Comparison of ENCODE assay signal across 9 cellular contexts in the genomic region with DNA sequence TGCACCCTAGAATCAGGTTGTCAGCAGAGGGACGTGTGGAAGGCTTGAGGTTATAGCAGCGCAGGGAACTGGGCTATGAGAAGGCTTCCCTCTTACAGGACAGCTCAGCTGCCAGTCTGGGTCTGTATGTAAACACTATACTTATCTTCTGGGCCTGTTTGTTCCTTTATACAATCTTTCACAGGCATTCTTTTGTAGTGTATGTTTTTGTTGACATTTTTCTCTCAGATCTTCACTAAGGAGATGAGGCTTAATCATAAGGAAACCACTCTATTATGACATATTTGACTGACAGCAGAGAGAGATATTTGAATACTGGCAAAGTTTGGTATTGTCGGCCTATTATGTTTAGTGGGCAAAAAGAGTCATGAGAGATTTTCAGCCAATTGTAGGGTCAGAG. TPM values are rescaled to one million over a fixed set of nuclear protein-coding genes. Genes with fewer than 3 reads are reported as not detected.
DNase-seq lines count a peak whose midpoint lies in the region; ATAC-seq, FAIRE-seq and TF ChIP-seq lines count a peak whose summit lies in the region.
"Had no signal": no experiment of that assay in that cellular context is flagged by ENCODE, and none has a peak within 500 bp of the region (broad histone marks: within the 10 kb centered on the region; RNA-seq: fewer than 3 reads in every experiment).

No MANE protein-coding gene starts in this region.

- H3F3A ChIP-seq in SU-DHL-6 (ENCODE audit: insufficient read depth) = no peaks in the 10 kb centered on the region

- ATAC-seq in sciatic nerve = no peak

- H3K4me2 ChIP-seq in SU-DHL-6 (ENCODE audit: low read depth, low read length, poor library complexity, severe bottlenecking) = peak overlapping the region; percentile 81

- peaks cover 13% of the 10 kb centered on the region; the same call in 1 of the 2 replicates for H4K20me1 ChIP-seq in SU-DHL-6 (ENCODE audit: low read depth, low read length)

- peak overlapping the region; percentile 74 for H3K9ac ChIP-seq in SU-DHL-6 (ENCODE audit: low read length)

- DNase-seq in GM12892 (ENCODE audit: insufficient read length) (no peak), fibroblast of pulmonary artery (ENCODE audit: low read depth) (peak; percentile 33), skeletal muscle cell (ENCODE audit: low read depth) (no peak), sciatic nerve (ENCODE audit: low spot score) (no peak), EL (no peak), NCI-H2171 treated with DMSO at 0.1 percent for 48 hours (lab: John Stamatoyannopoulos, UW) (no peak)
- DNase-seq in stimulated activated CD8-positive, alpha-beta memory T cell treated with anti-CD3 and anti-CD28 coated beads, Interleukin-4, amount 100 ng/mL, for 48 hours = no peak
- DNase-seq: left colon had no signal

- no peak for TF ChIP-seq POLR2A in GM12892 (IDR thresholded peaks at IDR 0.05; ENCODE audit: low read depth, low read length)

- no peak overlapping the region for H2AFZ ChIP-seq in SU-DHL-6 (ENCODE audit: low read depth, low read length, severe bottlenecking)

- no peak overlapping the region for H3K27ac ChIP-seq in SU-DHL-6 (ENCODE audit: low read depth, low read length)

- TF ChIP-seq CTCF in SU-DHL-6 (IDR thresholded peaks at IDR 0.05; ENCODE audit: insufficient read depth, low read length, poor library complexity, severe bottlenecking) = no peak
- no peak for TF ChIP-seq CTCF in fibroblast of pulmonary artery (IDR thresholded peaks at IDR 0.05; ENCODE audit: low read length, missing control alignments)

- FAIRE-seq in GM12892 (lab: Jason Lieb, UNC) = peak; percentile 30

- no peaks in the 10 kb centered on the region for H3K9me2 ChIP-seq in SU-DHL-6 (replicated peaks; ENCODE audit: insufficient read depth, low read length)

- H3K36me3 ChIP-seq in SU-DHL-6 (ENCODE audit: low read length) = no peaks in the 10 kb centered on the region

- H3K9me3 ChIP-seq in SU-DHL-6 (ENCODE audit: insufficient read depth, low read length) = no peaks in the 10 kb centered on the region

- peaks cover 58% of the 10 kb centered on the region for H3K79me2 ChIP-seq in SU-DHL-6 (ENCODE audit: insufficient read depth, low read length)

- no peaks in the 10 kb centered on the region for H3K27me3 ChIP-seq in SU-DHL-6 (ENCODE audit: low read length)

- peak overlapping the region; percentile 79 for H3K4me3 ChIP-seq in SU-DHL-6 (ENCODE audit: insufficient read depth, low read length, poor library complexity, severe bottlenecking)
- H3K4me3 ChIP-seq in fibroblast of pulmonary artery (replicated peaks; ENCODE audit: low read depth, low read length) = peak overlapping the region; percentile 99
- peak overlapping the region; percentile 91 for H3K4me3 ChIP-seq in skeletal muscle cell (ENCODE audit: low read depth, low read length)

- intact Hi-C loops in sciatic nerve (cut with DNase I) = no loop called here

RNA-seq across cellular contexts. Expression of a gene that starts 0.9 kb away (rescaled TPM):
- 14.1 TPM for polyA plus RNA-seq in GM12892 (2012; ENCODE audit: missing spikeins)
- total RNA-seq in sciatic nerve = 39.5 TPM

RNA-seq across cellular contexts. Expression of a gene that starts 4.9 kb away (rescaled TPM):
- polyA plus RNA-seq in GM12892 (2012; ENCODE audit: missing spikeins) = not detected
- not detected for total RNA-seq in sciatic nerve
- total RNA-seq: left colon had no signal

RNA-seq across cellular contexts. Expression of a gene that starts 20.2 kb away (rescaled TPM):
- 0.19 TPM for polyA plus RNA-seq in GM12892 (2012; ENCODE audit: missing spikeins)
- total RNA-seq in sciatic nerve = not detected
- total RNA-seq: left colon had no signal
